In genomic region chr7:128024154-128024553, GRCh38 we compare ENCODE assay signal across 27 cellular contexts. TPM values are rescaled to one million over a fixed set of nuclear protein-coding genes. Genes with fewer than 3 reads are reported as not detected.
"Had no signal": no experiment of that assay in that cellular context is flagged by ENCODE, and none has a peak within 500 bp of the region (broad histone marks: within the 10 kb centered on the region; RNA-seq: fewer than 3 reads in every experiment).

No MANE protein-coding gene starts in this region.

- H3K27me3 ChIP-seq: ascending aorta, breast epithelium, esophagus muscularis mucosa, left lung, tibial artery had no signal

- ATAC-seq: activated CD4-positive, CD25-positive, alpha-beta regulatory T cell treated with anti-CD3 and anti-CD28 coated beads, Interleukin-2, amount 50 U/mL, for 24 hours; activated CD8-positive, alpha-beta memory T cell treated with anti-CD3 and anti-CD28 coated beads, Interleukin-2, amount 10 ng/mL, durations not matched to agents 7 days and 5 days; activated CD8-positive, alpha-beta T cell treated with anti-CD3 and anti-CD28 coated beads for 36 hours; effector memory CD8-positive, alpha-beta T cell; left lung; right cardiac atrium had no signal

- H3K9ac ChIP-seq: parathyroid adenoma had no signal

- H3K27ac ChIP-seq: ascending aorta, esophagus muscularis mucosa, parathyroid adenoma, tibial artery, VCaP had no signal

- H2AFZ ChIP-seq: parathyroid adenoma had no signal

- FAIRE-seq: colon, frontal cortex had no signal

- H3K4me3 Mint-ChIP-seq: activated CD4-positive, alpha-beta T cell treated with anti-CD3 and anti-CD28 coated beads, Interleukin-2, amount 10 ng/mL, durations not matched to agents 7 days and 5 days; activated CD8-positive, alpha-beta memory T cell treated with anti-CD3 and anti-CD28 coated beads, Interleukin-2, amount 10 ng/mL, durations not matched to agents 7 days and 5 days; activated CD8-positive, alpha-beta T cell treated with anti-CD3 and anti-CD28 coated beads for 36 hours; activated naive CD4-positive, alpha-beta T cell treated with anti-CD3 and anti-CD28 coated beads, Interleukin-2, amount 50 U/mL, for 24 hours; central memory CD8-positive, alpha-beta T cell; effector memory CD8-positive, alpha-beta T cell; naive B cell; stimulated activated naive CD8-positive, alpha-beta T cell treated with anti-CD3 and anti-CD28 coated beads, Interleukin-15, Interleukin-2, amounts not matched to agents 100 ng/mL and 50 ng/mL, for 24 hours; T-helper 2 cell treated with Interferon-gamma antibody and Interleukin-4, amounts not matched to agents 5 μg/mL and 100 μg/mL, for 36 hours had no signal

- DNase-seq: activated CD4-positive, alpha-beta T cell treated with anti-CD3 and anti-CD28 coated beads, Interleukin-2, amount 10 ng/mL, durations not matched to agents 7 days and 5 days; activated CD8-positive, alpha-beta memory T cell treated with anti-CD3 and anti-CD28 coated beads, Interleukin-2, amount 10 ng/mL, durations not matched to agents 7 days and 5 days; activated CD8-positive, alpha-beta T cell treated with anti-CD3 and anti-CD28 coated beads for 36 hours; activated effector memory CD4-positive, alpha-beta T cell treated with anti-CD3 and anti-CD28 coated beads, Interleukin-2, amount 50 U/mL, for 16 hours; activated T-cell treated with anti-CD3 and anti-CD28 coated beads for 4 hours; effector memory CD8-positive, alpha-beta T cell; hippocampal formation; kidney glomerular epithelial cell; left lung; naive B cell; right cardiac atrium; stimulated activated CD4-positive, alpha-beta T cell treated with anti-CD3 and anti-CD28 coated beads, Interleukin-12 subunit alpha, Interleukin-12 subunit beta, amount 100 ng/mL, for 4 hours; substantia nigra; tibial artery had no signal

- H3K4me1 Mint-ChIP-seq: activated CD4-positive, alpha-beta T cell treated with anti-CD3 and anti-CD28 coated beads, Interleukin-2, amount 10 ng/mL, durations not matched to agents 7 days and 5 days; activated CD8-positive, alpha-beta memory T cell treated with anti-CD3 and anti-CD28 coated beads, Interleukin-2, amount 10 ng/mL, durations not matched to agents 7 days and 5 days had no signal

- H3K27ac Mint-ChIP-seq: activated CD4-positive, alpha-beta T cell treated with anti-CD3 and anti-CD28 coated beads, Interleukin-2, amount 10 ng/mL, durations not matched to agents 7 days and 5 days; activated CD8-positive, alpha-beta memory T cell treated with anti-CD3 and anti-CD28 coated beads, Interleukin-2, amount 10 ng/mL, durations not matched to agents 7 days and 5 days; activated CD8-positive, alpha-beta T cell treated with anti-CD3 and anti-CD28 coated beads for 36 hours; activated naive CD4-positive, alpha-beta T cell treated with anti-CD3 and anti-CD28 coated beads, Interleukin-2, amount 50 U/mL, for 24 hours; effector memory CD8-positive, alpha-beta T cell; stimulated activated naive CD8-positive, alpha-beta T cell treated with anti-CD3 and anti-CD28 coated beads, Interleukin-15, Interleukin-2, amounts not matched to agents 100 ng/mL and 50 ng/mL, for 24 hours; T-helper 2 cell treated with Interferon-gamma antibody and Interleukin-4, amounts not matched to agents 5 μg/mL and 100 μg/mL, for 36 hours had no signal

- H3K4me1 ChIP-seq: ascending aorta, tibial artery had no signal

- H3K9me3 ChIP-seq: ascending aorta, breast epithelium, esophagus muscularis mucosa, left lung, tibial artery had no signal

- H3K9me3 Mint-ChIP-seq: activated CD4-positive, alpha-beta T cell treated with anti-CD3 and anti-CD28 coated beads, Interleukin-2, amount 10 ng/mL, durations not matched to agents 7 days and 5 days; activated CD8-positive, alpha-beta T cell treated with anti-CD3 and anti-CD28 coated beads for 36 hours; activated naive CD4-positive, alpha-beta T cell treated with anti-CD3 and anti-CD28 coated beads, Interleukin-2, amount 50 U/mL, for 24 hours; central memory CD8-positive, alpha-beta T cell; effector memory CD8-positive, alpha-beta T cell; naive B cell; stimulated activated naive CD8-positive, alpha-beta T cell treated with anti-CD3 and anti-CD28 coated beads, Interleukin-15, Interleukin-2, amounts not matched to agents 100 ng/mL and 50 ng/mL, for 24 hours; T-helper 2 cell treated with Interferon-gamma antibody and Interleukin-4, amounts not matched to agents 5 μg/mL and 100 μg/mL, for 36 hours had no signal

- H3K36me3 ChIP-seq: breast epithelium had no signal

- H3K27me3 Mint-ChIP-seq: activated CD4-positive, alpha-beta T cell treated with anti-CD3 and anti-CD28 coated beads, Interleukin-2, amount 10 ng/mL, durations not matched to agents 7 days and 5 days; activated CD8-positive, alpha-beta memory T cell treated with anti-CD3 and anti-CD28 coated beads, Interleukin-2, amount 10 ng/mL, durations not matched to agents 7 days and 5 days; activated CD8-positive, alpha-beta T cell treated with anti-CD3 and anti-CD28 coated beads for 36 hours; activated naive CD4-positive, alpha-beta T cell treated with anti-CD3 and anti-CD28 coated beads, Interleukin-2, amount 50 U/mL, for 24 hours; effector memory CD8-positive, alpha-beta T cell; stimulated activated naive CD8-positive, alpha-beta T cell treated with anti-CD3 and anti-CD28 coated beads, Interleukin-15, Interleukin-2, amounts not matched to agents 100 ng/mL and 50 ng/mL, for 24 hours had no signal

- H3K4me3 ChIP-seq: ascending aorta, breast epithelium, esophagus muscularis mucosa, left lung, lung, tibial artery had no signal

RNA-seq across cellular contexts. Expression of gene LRRC4, which starts 7.1 kb away (rescaled TPM):
- total RNA-seq: activated CD4-positive, alpha-beta T cell treated with anti-CD3 and anti-CD28 coated beads, Interleukin-2, amount 10 ng/mL, durations not matched to agents 7 days and 5 days; activated CD8-positive, alpha-beta memory T cell treated with anti-CD3 and anti-CD28 coated beads, Interleukin-2, amount 10 ng/mL, durations not matched to agents 7 days and 5 days; activated CD8-positive, alpha-beta T cell treated with anti-CD3 and anti-CD28 coated beads for 36 hours had no signal
